Comparison of ENCODE assay signal across 8 cellular contexts in the genomic region with DNA sequence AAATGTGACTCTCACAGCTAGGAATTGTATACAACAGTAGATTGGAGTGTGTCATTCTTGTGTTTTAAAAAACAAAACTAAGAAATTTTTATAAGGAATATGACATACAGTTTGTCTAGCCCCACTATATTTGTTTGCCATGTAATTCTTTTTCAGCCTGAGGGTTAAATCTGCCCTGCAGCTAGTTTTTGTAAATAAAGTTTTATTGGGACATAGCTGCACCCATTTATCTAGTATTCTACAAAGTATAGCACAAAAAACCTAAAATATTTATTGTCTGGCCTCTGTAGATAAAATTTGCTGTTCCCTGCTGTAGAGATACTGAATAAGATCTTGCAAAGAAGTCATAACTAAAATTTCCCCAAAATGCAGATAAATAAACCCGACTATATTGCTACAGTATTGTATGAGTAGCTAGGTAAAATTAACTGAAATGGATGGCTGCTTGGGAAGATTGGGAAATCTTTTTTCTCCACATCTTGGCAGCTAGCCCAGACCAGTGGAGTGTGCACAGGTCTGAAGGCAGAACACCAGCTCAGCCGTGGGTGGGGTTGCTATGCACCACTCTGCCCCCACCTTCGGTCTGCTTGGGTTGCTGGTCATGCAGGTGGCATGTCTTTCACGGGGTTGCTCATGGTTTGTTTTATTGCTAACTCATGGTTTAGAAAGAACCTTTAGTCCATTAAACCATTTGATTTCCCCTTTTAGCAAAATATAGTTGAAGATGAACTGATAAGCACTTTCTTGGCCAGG.
DNase-seq lines count a peak whose midpoint lies in the region; ATAC-seq, FAIRE-seq and TF ChIP-seq lines count a peak whose summit lies in the region.

No MANE protein-coding gene starts in this region.

- H3K79me2 ChIP-seq in fibroblast of lung (ENCODE audit: control insufficient read depth, insufficient read depth, low read length), result no peaks in the 10 kb centered on the region

- H2AFZ ChIP-seq in fibroblast of lung (ENCODE audit: low read length), result no peak overlapping the region

- H3K27me3 ChIP-seq in RWPE2 (ENCODE audit: insufficient read depth, poor library complexity, severe bottlenecking), result no peaks in the 10 kb centered on the region
- H3K27me3 ChIP-seq in fibroblast of lung (ENCODE audit: control insufficient read depth, insufficient read depth, low read length), result no peaks in the 10 kb centered on the region
- H3K27me3 ChIP-seq in pancreas, result no peaks in the 10 kb centered on the region

- no peak for FAIRE-seq in pancreas (lab: Jason Lieb, UNC)

- H3K27ac ChIP-seq in RWPE2 (ENCODE audit: poor library complexity, severe bottlenecking), result peak overlapping the region; percentile 92
- no peak overlapping the region for H3K27ac ChIP-seq in fibroblast of lung (ENCODE audit: insufficient read depth, low read length)
- peak overlapping the region in 2 of 4 donors; percentile 41 to 42 for H3K27ac ChIP-seq in pancreas

- no peak overlapping the region for H3K9ac ChIP-seq in fibroblast of lung (ENCODE audit: insufficient read depth, low read length)

- no peak overlapping the region for H3K4me2 ChIP-seq in fibroblast of lung (ENCODE audit: extremely low read depth, insufficient read depth, low read length)

- WGBS in pancreas, 2 donors, result 13 to 14% methylated on average over 4 of the region's 4 CpGs

- TF ChIP-seq CTCF in RWPE2 (IDR thresholded peaks at IDR 0.05; ENCODE audit: poor library complexity, severe bottlenecking), result no peak
- TF ChIP-seq CTCF in fibroblast of lung (conservative IDR thresholded peaks at IDR 0.05 in 1 of 2, IDR thresholded peaks at IDR 0.05 in 1 of 2; ENCODE audit: low read depth in 1 of 2, low read length in 2 of 2), result no peak
- no peak for TF ChIP-seq CTCF in pancreas (IDR thresholded peaks at IDR 0.05)

- no peak overlapping the region for H3K4me3 ChIP-seq in RWPE2 (ENCODE audit: severe bottlenecking)
- no peak overlapping the region for H3K4me3 ChIP-seq in fibroblast of lung (replicated peaks in 1 of 4; ENCODE audit: control extremely low read depth in 1 of 4, insufficient read depth in 1 of 4, low read depth in 3 of 4, low read length in 4 of 4)
- H3K4me3 ChIP-seq in pancreas, result no peak overlapping the region

- no peaks in the 10 kb centered on the region for H4K20me1 ChIP-seq in fibroblast of lung (ENCODE audit: control insufficient read depth, extremely low read depth, insufficient read depth, low read length)

- intact Hi-C loops in pancreas (cut with DNase I), result loop anchor here in 1 of 3 donors (5.0 kb wide), 1 partner anchor 165 kb away; no protein-coding TSS in a partner anchor

- H3K36me3 ChIP-seq in RWPE2 (ENCODE audit: low read depth), result peaks cover 26% of the 10 kb centered on the region
- H3K36me3 ChIP-seq in fibroblast of lung (ENCODE audit: control insufficient read depth, insufficient read depth, low read length), result no peaks in the 10 kb centered on the region
- H3K36me3 ChIP-seq in pancreas, result peaks cover 0 to 11% (median 8%) of the 10 kb centered on the region in 3 donors

- H3K9me3 ChIP-seq in RWPE2 (ENCODE audit: severe bottlenecking), result no peaks in the 10 kb centered on the region
- H3K9me3 ChIP-seq in fibroblast of lung (ENCODE audit: control insufficient read depth, insufficient read depth, low read depth, low read length), result no peaks in the 10 kb centered on the region
- no peaks in the 10 kb centered on the region for H3K9me3 ChIP-seq in pancreas

- ATAC-seq in RWPE2 (ENCODE audit: low read depth), result peak; percentile 96
- ATAC-seq in pancreas, result peak; percentile 77 to 85 (median 84)
- ATAC-seq in HG03135 (IDR thresholded peaks at IDR 0.05; ENCODE audit: unreplicated experiment), result no peak

- H3K4me1 ChIP-seq in RWPE2 (ENCODE audit: insufficient read depth, poor library complexity, severe bottlenecking) (peaks cover 22% of the 10 kb centered on the region), fibroblast of lung (ENCODE audit: control insufficient read depth, extremely low read depth, insufficient read depth, low read length) (no peaks in the 10 kb centered on the region), pancreas (peaks cover 0 to 25% (median 16%) of the 10 kb centered on the region in 3 donors)

- peak; percentile 22 for DNase-seq in activated CD4-positive, alpha-beta T cell treated with anti-CD3 and anti-CD28 coated beads for 48 hours
- DNase-seq in activated CD4-positive, alpha-beta T cell treated with anti-CD3 and anti-CD28 coated beads, Interleukin-2, amount 50 U/mL, for 48 hours, result no peak
- DNase-seq in HT-29 (ENCODE audit: low spot score) (peak; percentile 95), RWPE2 (ENCODE audit: low spot score) (peak; percentile 98), fibroblast of lung (ENCODE audit: low read depth in 2 of 2) (peak; percentile 82 to 94), pancreas (peak; percentile 59 to 72 (median 68))
- no peak for DNase-seq in activated CD4-positive, CD25-positive, alpha-beta regulatory T cell (lab: John Stamatoyannopoulos, UW)

Comparison
In these comparisons a context has a peak if more than half of its experiments do, and no peak if none do; other contexts are left out.
1. DNase-seq: peak in activated CD4-positive, alpha-beta T cell treated with anti-CD3 and anti-CD28 coated beads for 48 hours (single experiment), HT-29 (single experiment), RWPE2 (single experiment), fibroblast of lung (2 of 2) and pancreas (6 of 6); none in activated CD4-positive, alpha-beta T cell treated with anti-CD3 and anti-CD28 coated beads, Interleukin-2, amount 50 U/mL, for 48 hours (0 of 2) and activated CD4-positive, CD25-positive, alpha-beta regulatory T cell (0 of 4).